ENCODE assay signal across 1 cellular context in the genomic region with DNA sequence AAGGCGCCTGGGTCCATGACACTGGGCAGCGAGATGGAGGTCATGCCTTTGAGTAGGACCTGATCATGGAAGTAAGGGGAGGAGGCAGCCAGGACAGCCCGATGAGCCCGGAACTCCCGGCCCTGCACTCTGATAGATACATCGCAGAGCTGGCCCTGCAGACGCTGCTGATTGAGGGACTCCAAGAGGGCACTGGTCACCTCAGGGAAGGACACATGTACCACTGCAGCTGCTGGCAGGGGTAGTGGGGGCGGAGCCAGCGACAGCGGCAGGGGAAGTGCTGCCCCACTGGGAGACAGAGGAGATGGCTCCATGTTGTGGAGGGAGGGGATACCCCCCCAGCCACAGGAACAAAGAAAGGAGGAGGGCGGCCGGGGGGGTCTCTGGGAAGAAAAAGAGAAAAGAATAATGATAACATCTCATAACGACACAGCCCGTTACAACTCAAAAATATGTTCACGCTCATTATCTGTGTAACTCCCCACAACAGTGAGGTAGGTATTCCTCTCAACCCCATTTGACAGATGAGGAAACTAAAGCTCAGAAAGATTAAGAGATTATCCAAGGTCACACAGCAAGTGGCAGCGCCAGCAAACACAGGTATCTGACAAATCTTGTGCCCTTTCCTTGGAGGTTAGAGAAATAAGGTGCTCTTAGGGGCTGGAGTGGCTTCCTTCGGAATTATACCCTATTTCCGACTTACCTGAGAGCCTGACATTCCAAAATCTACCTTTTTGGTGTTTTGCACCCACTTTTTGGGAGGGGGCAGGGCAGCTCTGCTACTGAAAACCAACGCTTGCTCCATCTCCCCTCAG.
TF ChIP-seq lines count a peak whose summit lies in the region.

No MANE protein-coding gene starts in this region.

TF ChIP-seq in SK-N-SH, 30 proteins besides CTCF, POLR2A, EP300 and RAD21 (continued from another document):
- TF ChIP-seq REST (IDR thresholded peaks at IDR 0.05; ENCODE audit: low read depth, low read length) (no peak), JUND (IDR thresholded peaks at IDR 0.05) (no peak), CHD2 (IDR thresholded peaks at IDR 0.05; ENCODE audit: low read length, partially characterized antibody) (no peak), RCOR1 (IDR thresholded peaks at IDR 0.05; ENCODE audit: low read length) (no peak), TCF12 (IDR thresholded peaks at IDR 0.05) (no peak), NRF1 (IDR thresholded peaks at IDR 0.05; ENCODE audit: low read depth, low read length) (no peak), TAF1 (IDR thresholded peaks at IDR 0.05; ENCODE audit: borderline replicate concordance, low read depth, low read length) (no peak), GABPA (IDR thresholded peaks at IDR 0.05; ENCODE audit: low read depth) (no peak), FOSL2 (IDR thresholded peaks at IDR 0.05; ENCODE audit: borderline replicate concordance, low read depth) (no peak)
